ENCODE assay signal across 7 cellular contexts in the genomic region with DNA sequence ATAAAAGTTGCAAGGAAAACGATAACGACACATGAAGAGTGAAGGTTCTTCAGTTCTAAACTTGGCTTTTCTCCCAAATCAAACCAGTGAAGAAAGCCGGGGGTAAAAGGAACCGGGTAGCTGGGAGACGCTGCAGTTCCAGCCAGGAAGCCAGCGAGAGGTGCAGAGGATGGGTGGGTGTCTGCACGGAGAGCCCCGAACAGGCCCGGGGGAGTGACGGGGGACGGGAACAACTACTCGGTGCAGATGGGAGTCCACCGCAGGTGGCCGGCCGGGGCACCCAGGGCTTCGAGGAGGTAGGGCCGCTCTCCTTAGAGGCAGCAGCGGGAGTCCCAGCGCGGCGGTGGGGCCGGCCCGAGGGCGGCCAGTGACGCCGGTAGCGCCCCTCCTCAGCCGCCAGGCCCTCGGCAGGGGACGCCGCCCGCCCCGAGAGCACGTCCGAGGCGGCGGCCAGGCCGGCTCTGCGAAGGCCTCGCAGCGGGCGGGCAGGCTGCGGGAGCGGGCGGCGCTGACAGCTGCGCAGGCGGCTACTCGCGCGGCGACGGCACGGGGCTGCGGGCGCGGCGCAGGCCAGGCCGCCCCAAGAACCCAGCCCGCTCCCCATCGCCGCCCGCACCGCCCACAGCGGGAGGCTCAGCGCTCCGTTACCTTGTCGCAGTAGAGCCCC.
DNase-seq lines count a peak whose midpoint lies in the region; ATAC-seq lines count a peak whose summit lies in the region.

No MANE protein-coding gene starts in this region.

- H3K36me3 ChIP-seq in HAP-1 (replicated peaks) (peaks cover 4% of the 10 kb centered on the region; the same call in 1 of the 2 replicates), muscle layer of colon (ENCODE audit: insufficient read depth, low read length) (no peaks in the 10 kb centered on the region)

- in situ Hi-C loops in HAP-1 (cut with MboI; ENCODE audit: low sequenced_read_pairs): loop anchor here (25.0 kb wide), 1 partner anchor 642 kb away; a partner anchor contains a TSS

- DNase-seq in HAP-1 (ENCODE audit: low spot score in 2 of 2) (peak in 1 of 2 experiments; percentile 61), LoVo (ENCODE audit: low spot score) (peak; percentile 39), epithelial cell of prostate (ENCODE audit: low read depth, low spot score) (no peak)
- peak; percentile 46 to 52 for DNase-seq in activated CD4-positive, alpha-beta T cell treated with anti-CD3 and anti-CD28 coated beads, Interleukin-2, amount 50 U/mL, for 48 hours
- peak; percentile 60 for DNase-seq in stimulated activated naive CD8-positive, alpha-beta T cell treated with anti-CD3 and anti-CD28 coated beads, Interleukin-15, Interleukin-2, amounts not matched to agents 100 U/mL and 50 U/mL, for 24 hours

- no peaks in the 10 kb centered on the region for H3K9me3 ChIP-seq in HAP-1
- no peaks in the 10 kb centered on the region for H3K9me3 ChIP-seq in muscle layer of colon (ENCODE audit: low read length)

- H3K9ac ChIP-seq in muscle layer of colon (ENCODE audit: low read length): peak overlapping the region; percentile 85

- H3K27ac ChIP-seq in epithelial cell of prostate (peak overlapping the region; percentile 91), muscle layer of colon (ENCODE audit: low read depth, low read length) (peak overlapping the region; percentile 91)

- peaks cover 37% of the 10 kb centered on the region for H3K4me1 ChIP-seq in HAP-1
- H3K4me1 ChIP-seq in muscle layer of colon (ENCODE audit: insufficient read depth, low read length): peaks cover 42% of the 10 kb centered on the region

- H3K27me3 ChIP-seq in HAP-1 (ENCODE audit: low read depth) (no peaks in the 10 kb centered on the region), muscle layer of colon (ENCODE audit: control insufficient read depth in 1 of 2, insufficient read depth in 2 of 2, low read length in 2 of 2) (no peaks in the 10 kb centered on the region)

- H3K4me3 ChIP-seq in HAP-1 (peak overlapping the region; percentile 64), muscle layer of colon (ENCODE audit: low read depth in 1 of 2, low read length in 2 of 2) (peak overlapping the region; percentile 83 to 96)

- peak; percentile 57 for ATAC-seq in GM18498 (IDR thresholded peaks at IDR 0.05; ENCODE audit: unreplicated experiment)
- peak; percentile 45 for ATAC-seq in stimulated activated naive CD8-positive, alpha-beta T cell treated with anti-CD3 and anti-CD28 coated beads, Interleukin-15, Interleukin-2, amounts not matched to agents 100 U/mL and 50 U/mL, for 24 hours
